3 cellular contexts compared by ENCODE assay signal in the genomic region with DNA sequence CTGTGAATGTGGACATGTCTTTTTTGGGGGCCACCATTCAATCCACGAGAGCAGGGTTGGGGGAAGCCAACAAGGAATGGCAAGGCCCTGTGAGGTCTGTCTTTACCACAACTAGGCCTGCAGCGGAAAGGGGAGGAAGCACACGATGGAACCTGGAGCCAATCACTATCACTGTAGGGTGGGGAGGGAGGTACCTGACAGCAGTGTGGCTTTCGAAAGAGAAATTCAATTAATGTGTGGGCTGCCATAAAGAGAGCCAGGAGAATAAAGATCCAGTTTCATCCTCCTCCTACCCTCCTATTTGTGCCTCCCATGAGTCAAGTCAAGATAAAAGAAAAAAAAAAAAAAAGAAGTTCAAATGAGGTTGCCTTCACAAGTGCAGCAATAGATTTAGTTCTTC.
TF ChIP-seq lines count a peak whose summit lies in the region.

No MANE protein-coding gene starts in this region.

TF ChIP-seq in GM23338, 12 proteins besides CTCF, POLR2A, EP300 and RAD21 (continues in another document):
- TF ChIP-seq EZH2phosphoT487 (IDR thresholded peaks at IDR 0.05; ENCODE audit: unreplicated experiment), result no peak
- no peak for TF ChIP-seq CREB1 (CRISPR knock-in tag; IDR thresholded peaks at IDR 0.05; ENCODE audit: low read depth)
- no peak for TF ChIP-seq NANOG (IDR thresholded peaks at IDR 0.05; ENCODE audit: borderline replicate concordance)
- TF ChIP-seq, protein P1, sequence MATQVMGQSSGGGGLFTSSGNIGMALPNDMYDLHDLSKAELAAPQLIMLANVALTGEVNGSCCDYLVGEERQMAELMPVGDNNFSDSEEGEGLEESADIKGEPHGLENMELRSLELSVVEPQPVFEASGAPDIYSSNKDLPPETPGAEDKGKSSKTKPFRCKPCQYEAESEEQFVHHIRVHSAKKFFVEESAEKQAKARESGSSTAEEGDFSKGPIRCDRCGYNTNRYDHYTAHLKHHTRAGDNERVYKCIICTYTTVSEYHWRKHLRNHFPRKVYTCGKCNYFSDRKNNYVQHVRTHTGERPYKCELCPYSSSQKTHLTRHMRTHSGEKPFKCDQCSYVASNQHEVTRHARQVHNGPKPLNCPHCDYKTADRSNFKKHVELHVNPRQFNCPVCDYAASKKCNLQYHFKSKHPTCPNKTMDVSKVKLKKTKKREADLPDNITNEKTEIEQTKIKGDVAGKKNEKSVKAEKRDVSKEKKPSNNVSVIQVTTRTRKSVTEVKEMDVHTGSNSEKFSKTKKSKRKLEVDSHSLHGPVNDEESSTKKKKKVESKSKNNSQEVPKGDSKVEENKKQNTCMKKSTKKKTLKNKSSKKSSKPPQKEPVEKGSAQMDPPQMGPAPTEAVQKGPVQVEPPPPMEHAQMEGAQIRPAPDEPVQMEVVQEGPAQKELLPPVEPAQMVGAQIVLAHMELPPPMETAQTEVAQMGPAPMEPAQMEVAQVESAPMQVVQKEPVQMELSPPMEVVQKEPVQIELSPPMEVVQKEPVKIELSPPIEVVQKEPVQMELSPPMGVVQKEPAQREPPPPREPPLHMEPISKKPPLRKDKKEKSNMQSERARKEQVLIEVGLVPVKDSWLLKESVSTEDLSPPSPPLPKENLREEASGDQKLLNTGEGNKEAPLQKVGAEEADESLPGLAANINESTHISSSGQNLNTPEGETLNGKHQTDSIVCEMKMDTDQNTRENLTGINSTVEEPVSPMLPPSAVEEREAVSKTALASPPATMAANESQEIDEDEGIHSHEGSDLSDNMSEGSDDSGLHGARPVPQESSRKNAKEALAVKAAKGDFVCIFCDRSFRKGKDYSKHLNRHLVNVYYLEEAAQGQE (IDR thresholded peaks at IDR 0.05; ENCODE audit: unreplicated experiment), result no peak
- TF ChIP-seq STAT1 (IDR thresholded peaks at IDR 0.05; ENCODE audit: unreplicated experiment), result no peak
- TF ChIP-seq EZH2 (IDR thresholded peaks at IDR 0.05; ENCODE audit: low read depth, unreplicated experiment), result no peak
- no peak for TF ChIP-seq ZNF331 (CRISPR knock-in tag; IDR thresholded peaks at IDR 0.05; ENCODE audit: low read depth)
- TF ChIP-seq ETS1 (IDR thresholded peaks at IDR 0.05), result no peak
- no peak for TF ChIP-seq JUNB (IDR thresholded peaks at IDR 0.05; ENCODE audit: unreplicated experiment)
- TF ChIP-seq ZNF114 (CRISPR knock-in tag; IDR thresholded peaks at IDR 0.05), result no peak

TF ChIP-seq in H1, 55 proteins besides CTCF, POLR2A, EP300 and RAD21:
- TF ChIP-seq SIRT6 (IDR thresholded peaks at IDR 0.05; ENCODE audit: low read length) (no peak), SIN3A (conservative IDR thresholded peaks at IDR 0.05 in 1 of 2, IDR thresholded peaks at IDR 0.05 in 1 of 2; ENCODE audit: low read depth in 1 of 2, low read length in 2 of 2) (no peak), MAFK (IDR thresholded peaks at IDR 0.05; ENCODE audit: low read depth, low read length) (no peak), JUN (IDR thresholded peaks at IDR 0.05; ENCODE audit: low read depth, low read length) (no peak), BACH1 (IDR thresholded peaks at IDR 0.05; ENCODE audit: low read length) (no peak), YY1 (IDR thresholded peaks at IDR 0.05; ENCODE audit: low read depth, low read length) (no peak), HDAC6 (IDR thresholded peaks at IDR 0.05; ENCODE audit: low read depth, low read length) (no peak)

TF ChIP-seq in HepG2, 621 proteins besides CTCF, POLR2A, EP300 and RAD21:
- TF ChIP-seq IRX3 (CRISPR knock-in tag; IDR thresholded peaks at IDR 0.05; ENCODE audit: borderline replicate concordance, low read depth) (no peak), POLR2G (IDR thresholded peaks at IDR 0.05; ENCODE audit: low read depth, low read length) (no peak), GMEB2 (CRISPR knock-in tag; IDR thresholded peaks at IDR 0.05; ENCODE audit: low read depth) (no peak), ZNF383 (CRISPR knock-in tag; IDR thresholded peaks at IDR 0.05; ENCODE audit: borderline replicate concordance) (no peak), ZNF792 (CRISPR knock-in tag; IDR thresholded peaks at IDR 0.05) (no peak), ZNF350 (CRISPR knock-in tag; IDR thresholded peaks at IDR 0.05; ENCODE audit: borderline replicate concordance, low read depth) (no peak), EHMT2 (IDR thresholded peaks at IDR 0.05; ENCODE audit: borderline replicate concordance, low read depth, low read length) (no peak), SMYD3 (CRISPR knock-in tag; IDR thresholded peaks at IDR 0.05) (no peak), KLF16 (CRISPR knock-in tag; IDR thresholded peaks at IDR 0.05) (no peak), HMGXB3 (CRISPR knock-in tag; IDR thresholded peaks at IDR 0.05; ENCODE audit: borderline replicate concordance) (no peak), MXD1 (CRISPR knock-in tag; IDR thresholded peaks at IDR 0.05) (no peak), SMARCC2 (IDR thresholded peaks at IDR 0.05) (no peak)
- TF ChIP-seq, protein P2, sequence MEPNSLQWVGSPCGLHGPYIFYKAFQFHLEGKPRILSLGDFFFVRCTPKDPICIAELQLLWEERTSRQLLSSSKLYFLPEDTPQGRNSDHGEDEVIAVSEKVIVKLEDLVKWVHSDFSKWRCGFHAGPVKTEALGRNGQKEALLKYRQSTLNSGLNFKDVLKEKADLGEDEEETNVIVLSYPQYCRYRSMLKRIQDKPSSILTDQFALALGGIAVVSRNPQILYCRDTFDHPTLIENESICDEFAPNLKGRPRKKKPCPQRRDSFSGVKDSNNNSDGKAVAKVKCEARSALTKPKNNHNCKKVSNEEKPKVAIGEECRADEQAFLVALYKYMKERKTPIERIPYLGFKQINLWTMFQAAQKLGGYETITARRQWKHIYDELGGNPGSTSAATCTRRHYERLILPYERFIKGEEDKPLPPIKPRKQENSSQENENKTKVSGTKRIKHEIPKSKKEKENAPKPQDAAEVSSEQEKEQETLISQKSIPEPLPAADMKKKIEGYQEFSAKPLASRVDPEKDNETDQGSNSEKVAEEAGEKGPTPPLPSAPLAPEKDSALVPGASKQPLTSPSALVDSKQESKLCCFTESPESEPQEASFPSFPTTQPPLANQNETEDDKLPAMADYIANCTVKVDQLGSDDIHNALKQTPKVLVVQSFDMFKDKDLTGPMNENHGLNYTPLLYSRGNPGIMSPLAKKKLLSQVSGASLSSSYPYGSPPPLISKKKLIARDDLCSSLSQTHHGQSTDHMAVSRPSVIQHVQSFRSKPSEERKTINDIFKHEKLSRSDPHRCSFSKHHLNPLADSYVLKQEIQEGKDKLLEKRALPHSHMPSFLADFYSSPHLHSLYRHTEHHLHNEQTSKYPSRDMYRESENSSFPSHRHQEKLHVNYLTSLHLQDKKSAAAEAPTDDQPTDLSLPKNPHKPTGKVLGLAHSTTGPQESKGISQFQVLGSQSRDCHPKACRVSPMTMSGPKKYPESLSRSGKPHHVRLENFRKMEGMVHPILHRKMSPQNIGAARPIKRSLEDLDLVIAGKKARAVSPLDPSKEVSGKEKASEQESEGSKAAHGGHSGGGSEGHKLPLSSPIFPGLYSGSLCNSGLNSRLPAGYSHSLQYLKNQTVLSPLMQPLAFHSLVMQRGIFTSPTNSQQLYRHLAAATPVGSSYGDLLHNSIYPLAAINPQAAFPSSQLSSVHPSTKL (CRISPR knock-in tag; IDR thresholded peaks at IDR 0.05), result no peak
